Comparison of ENCODE assay signal across 10 cellular contexts in the genomic region with DNA sequence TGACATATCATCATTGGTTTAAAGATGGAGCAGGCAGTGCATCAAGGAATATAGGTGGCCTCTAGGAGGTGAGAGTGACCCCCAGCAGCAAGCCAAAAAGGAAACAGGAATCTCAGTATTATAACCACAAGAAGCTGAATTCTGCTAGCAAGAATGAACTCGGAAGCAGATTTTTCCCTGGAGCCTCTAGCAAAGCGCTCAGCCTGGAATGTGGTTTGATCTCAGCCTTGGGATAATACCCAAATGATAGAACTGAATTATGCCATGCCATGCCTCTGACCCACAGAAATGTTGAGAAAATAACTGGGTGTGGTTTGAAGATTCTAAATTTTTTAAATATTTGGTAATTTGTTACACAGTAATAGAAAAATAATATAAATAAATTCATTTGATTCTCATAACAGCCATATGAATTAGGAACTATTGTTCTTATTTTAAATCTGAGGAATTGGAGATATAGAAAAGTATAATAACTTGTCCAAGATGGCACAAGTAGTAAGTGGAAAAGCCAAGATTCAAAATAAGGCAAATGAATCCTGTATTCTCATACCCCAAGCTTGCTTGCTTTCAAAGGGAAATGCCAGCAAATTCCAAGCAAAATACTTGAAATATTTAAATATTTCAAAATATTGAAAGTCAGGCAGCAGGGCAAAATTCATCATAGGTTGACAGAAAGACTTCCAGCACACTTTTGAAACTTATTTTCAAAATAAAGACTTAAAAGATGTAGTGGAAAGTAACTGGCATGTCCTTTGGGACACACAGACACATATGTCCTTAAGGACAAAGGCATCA.
"Had no signal": no experiment of that assay in that cellular context is flagged by ENCODE, and none has a peak within 500 bp of the region (broad histone marks: within the 10 kb centered on the region; RNA-seq: fewer than 3 reads in every experiment).

No MANE protein-coding gene starts in this region.

- DNase-seq: activated B cell treated with CpG ODN at 0.5 μM for 24 hours; activated CD4-positive, alpha-beta T cell treated with anti-CD3 and anti-CD28 coated beads, Interleukin-2, amount 10 ng/mL, durations not matched to agents 7 days and 5 days; cortex of kidney; effector memory CD4-positive, alpha-beta T cell; immature natural killer cell; natural killer cell; psoas muscle; stimulated activated CD4-positive, alpha-beta T cell treated with anti-CD3 and anti-CD28 coated beads, Interleukin-4, amount 100 ng/mL, for 1 hour; stimulated activated CD8-positive, alpha-beta memory T cell treated with anti-CD3 and anti-CD28 coated beads, Interleukin-4, amount 100 ng/mL, for 48 hours; stimulated activated naive CD8-positive, alpha-beta T cell treated with anti-CD3 and anti-CD28 coated beads, Interleukin-15, amount 100 ng/mL, for 72 hours had no signal

- ATAC-seq: natural killer cell; psoas muscle; stimulated activated naive CD8-positive, alpha-beta T cell treated with anti-CD3 and anti-CD28 coated beads, Interleukin-15, amount 100 ng/mL, for 72 hours had no signal
